8 cellular contexts compared by ENCODE assay signal in the genomic region with DNA sequence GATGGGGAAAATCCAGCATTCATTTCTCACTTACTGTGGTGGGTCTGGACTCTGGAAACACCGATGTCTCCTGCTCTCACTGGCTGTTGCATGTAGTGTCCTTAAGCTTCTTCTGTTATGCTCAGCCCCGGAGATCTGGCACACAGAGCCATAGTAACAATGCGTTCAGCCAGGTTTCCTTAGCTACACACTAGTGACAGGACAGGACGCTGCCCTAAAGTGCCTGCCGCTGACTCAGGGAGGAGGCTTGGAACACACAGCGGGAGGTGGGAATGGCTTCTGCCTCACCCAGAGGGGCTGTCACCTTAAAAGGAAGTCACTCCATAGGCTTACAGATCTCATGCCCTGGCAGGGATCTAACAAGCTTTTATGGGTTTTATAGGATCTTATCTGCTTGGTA.
DNase-seq lines count a peak whose midpoint lies in the region; ATAC-seq and TF ChIP-seq lines count a peak whose summit lies in the region.

No MANE protein-coding gene starts in this region.

- no CpG with 5 or more reads among the region's 6 CpGs for WGBS in H9 (ENCODE audit: extremely low coverage, insufficient read length, low lambda C conversion rate)

- H4K8ac ChIP-seq in H9 (replicated peaks; ENCODE audit: insufficient read length, low read depth, low read length): no peak overlapping the region

- H3K79me2 ChIP-seq in H9 (ENCODE audit: insufficient read depth, low read length): no peaks in the 10 kb centered on the region

- no peaks in the 10 kb centered on the region for H3K27me3 ChIP-seq in H9 (ENCODE audit: insufficient read depth, low read length)

- no peak overlapping the region for H3K14ac ChIP-seq in H9 (ENCODE audit: insufficient read depth, low read length)

- no peak overlapping the region for H3T11ph ChIP-seq in H9 (ENCODE audit: low read length)

- H2BK15ac ChIP-seq in H9 (ENCODE audit: low read depth, low read length): no peak overlapping the region

- peak overlapping the region; percentile 33 for H3K4me3 ChIP-seq in retinal pigment epithelial cell (ENCODE audit: low read length)

- H2BK120ac ChIP-seq in H9 (ENCODE audit: low read depth, low read length, poor library complexity, severe bottlenecking): no peak overlapping the region

- no peak overlapping the region for H2BK12ac ChIP-seq in H9 (ENCODE audit: insufficient read length, low read depth, low read length)

- intact Hi-C loops in Right ventricle myocardium superior (cut with DNase I): no loop called here

- no peaks in the 10 kb centered on the region for H3K79me1 ChIP-seq in H9 (ENCODE audit: insufficient read depth, low read depth, low read length, poor library complexity, severe bottlenecking)

- no peak overlapping the region for H2BK20ac ChIP-seq in H9 (ENCODE audit: low read depth, low read length, poor library complexity, severe bottlenecking)

- H3K4me2 ChIP-seq in H9 (ENCODE audit: insufficient read depth, insufficient read length, low read length): no peak overlapping the region

- peaks cover 8 to 15% of the 10 kb centered on the region in 2 experiments for H3K4me1 Mint-ChIP-seq in H9
- H3K4me1 Mint-ChIP-seq in activated T-cell treated with anti-CD3 and anti-CD28 coated beads, Interleukin-2, amount 50 U/mL, for 4 hours (ENCODE audit: low read depth): no peaks in the 10 kb centered on the region

- H2BK5ac ChIP-seq in H9 (ENCODE audit: insufficient read length, low read length): no peak overlapping the region

- H3K27ac Mint-ChIP-seq in H9: no peak overlapping the region

- no peak overlapping the region for H3K23ac ChIP-seq in H9 (ENCODE audit: insufficient read length, low read depth, low read length)

- no peak overlapping the region for H3K27ac ChIP-seq in H9 (ENCODE audit: insufficient read length, low read depth, low read length)

- no peak overlapping the region for H4K91ac ChIP-seq in H9 (ENCODE audit: insufficient read length, low read depth, low read length)

- no peaks in the 10 kb centered on the region for H3K9me3 Mint-ChIP-seq in H9
- no peaks in the 10 kb centered on the region for H3K9me3 Mint-ChIP-seq in activated T-cell treated with anti-CD3 and anti-CD28 coated beads, Interleukin-2, amount 50 U/mL, for 4 hours

- no peak overlapping the region for H3K4me3 Mint-ChIP-seq in H9
- H3K4me3 Mint-ChIP-seq in activated T-cell treated with anti-CD3 and anti-CD28 coated beads, Interleukin-2, amount 50 U/mL, for 4 hours: no peak overlapping the region

- DNase-seq in H9: peak; percentile 69
- DNase-seq in T1000 (lab: John Stamatoyannopoulos, UW): peak; percentile 87
- peak; percentile 59 for DNase-seq in Right ventricle myocardium superior
- no peak for DNase-seq in retinal pigment epithelial cell (ENCODE audit: low read depth)
- no peak for DNase-seq in activated T-cell treated with anti-CD3 and anti-CD28 coated beads, Interleukin-2, amount 50 U/mL, for 4 hours
- no peak for DNase-seq in NCI-H446 treated with DMSO at 0.1 percent for 48 hours (lab: John Stamatoyannopoulos, UW)
- no peak for DNase-seq in GM20000 (ENCODE audit: low spot score)
- no peak for DNase-seq in NCI-H1436 treated with DMSO at 0.1 percent for 48 hours (lab: John Stamatoyannopoulos, UW)

- no peak overlapping the region for H3K4ac ChIP-seq in H9 (ENCODE audit: low read depth, low read length)

- no peaks in the 10 kb centered on the region for H3K9me3 ChIP-seq in H9 (ENCODE audit: control insufficient read depth, low read depth, low read length)

- peak; percentile 93 for ATAC-seq in Right ventricle myocardium superior (ENCODE audit: poor library complexity)
- no peak for ATAC-seq in activated T-cell treated with anti-CD3 and anti-CD28 coated beads, Interleukin-2, amount 50 U/mL, for 4 hours

- no peaks in the 10 kb centered on the region for H4K20me1 ChIP-seq in H9 (ENCODE audit: control insufficient read depth, insufficient read depth, insufficient read length)

- no peaks in the 10 kb centered on the region for H3K36me3 Mint-ChIP-seq in H9 (ENCODE audit: insufficient read depth in 1 of 3, low read depth in 3 of 3)
- H3K36me3 Mint-ChIP-seq in activated T-cell treated with anti-CD3 and anti-CD28 coated beads, Interleukin-2, amount 50 U/mL, for 4 hours (ENCODE audit: insufficient read depth): no peaks in the 10 kb centered on the region

- no peak overlapping the region for H3K9ac ChIP-seq in H9 (ENCODE audit: extremely low read depth, insufficient read length, low read length)

- H3K27me3 Mint-ChIP-seq in H9 (ENCODE audit: low read depth): no peaks in the 10 kb centered on the region; the same call in 1 of the 2 replicates
- no peaks in the 10 kb centered on the region for H3K27me3 Mint-ChIP-seq in activated T-cell treated with anti-CD3 and anti-CD28 coated beads, Interleukin-2, amount 50 U/mL, for 4 hours (ENCODE audit: low read depth)

- no peak overlapping the region for H2AFZ ChIP-seq in H9 (ENCODE audit: low read length)

- no peak overlapping the region for H2AK5ac ChIP-seq in H9 (ENCODE audit: insufficient read length, low read length)

- H3K56ac ChIP-seq in H9 (ENCODE audit: insufficient read length, low read depth, low read length): no peak overlapping the region

- no peak overlapping the region for H3K18ac ChIP-seq in H9 (ENCODE audit: insufficient read length, low read depth, low read length)

- no peaks in the 10 kb centered on the region for H3K23me2 ChIP-seq in H9 (ENCODE audit: insufficient read length, low read depth, low read length, poor library complexity, severe bottlenecking)

- H3K4me1 ChIP-seq in H9 (ENCODE audit: insufficient read depth, low read length): no peaks in the 10 kb centered on the region

- no peak overlapping the region for H4K5ac ChIP-seq in H9 (ENCODE audit: insufficient read length, low read depth, low read length)

- TF ChIP-seq CTCF in H9 (conservative IDR thresholded peaks at IDR 0.05) (no peak), retinal pigment epithelial cell (conservative IDR thresholded peaks at IDR 0.05; ENCODE audit: low read depth, low read length) (no peak), GM20000 (IDR thresholded peaks at IDR 0.05; ENCODE audit: extremely low read depth, missing control alignments) (no peak)

Comparison
In these comparisons a context has a peak if more than half of its experiments do, and no peak if none do; other contexts are left out.
1. DNase-seq: peak in H9 (single experiment), T1000 (single experiment) and Right ventricle myocardium superior (single experiment); none in retinal pigment epithelial cell (single experiment), activated T-cell treated with anti-CD3 and anti-CD28 coated beads, Interleukin-2, amount 50 U/mL, for 4 hours (single experiment), NCI-H446 treated with DMSO at 0.1 percent for 48 hours (single experiment), GM20000 (single experiment) and NCI-H1436 treated with DMSO at 0.1 percent for 48 hours (single experiment).